14 cellular contexts compared by ENCODE assay signal in genomic region chr6:167750956-167751358, GRCh38.
DNase-seq lines count a peak whose midpoint lies in the region; FAIRE-seq and TF ChIP-seq lines count a peak whose summit lies in the region.
"Had no signal": no experiment of that assay in that cellular context is flagged by ENCODE, and none has a peak within 500 bp of the region (broad histone marks: within the 10 kb centered on the region; RNA-seq: fewer than 3 reads in every experiment).

No MANE protein-coding gene starts in this region.

- H3K27ac ChIP-seq in mammary epithelial cell (ENCODE audit: insufficient read depth, low read depth, low read length) (no peak overlapping the region), kidney (ENCODE audit: low read depth in 2 of 2, low read length in 2 of 2) (peak overlapping the region; percentile 77 to 91), small intestine (ENCODE audit: low read depth in 1 of 2, low read length in 1 of 2) (no peak overlapping the region)
- H3K27ac ChIP-seq: neural progenitor cell had no signal

- intact Hi-C loops in mammary epithelial cell (cut with micrococcal nuclease) (no loop called here), kidney (cut with DNase I) (no loop called here)
- intact Hi-C loops in activated naive CD4-positive, alpha-beta T cell treated with anti-CD3 and anti-CD28 coated beads for 36 hours (cut with micrococcal nuclease) = no loop called here

- BruUV-seq in mammary epithelial cell (replicated peaks; lab: Mats Ljungman, UMichigan) = no TSS peak

- no peaks in the 10 kb centered on the region for H3K36me3 Mint-ChIP-seq in activated naive CD4-positive, alpha-beta T cell treated with anti-CD3 and anti-CD28 coated beads for 36 hours (ENCODE audit: low read depth)
- H3K36me3 Mint-ChIP-seq: neural progenitor cell had no signal

- no peaks in the 10 kb centered on the region for H3K4me1 ChIP-seq in mammary epithelial cell (ENCODE audit: insufficient read depth, low read length)
- H3K4me1 ChIP-seq in kidney (ENCODE audit: control insufficient read depth in 1 of 2, insufficient read depth in 1 of 2, low read depth in 1 of 2, low read length in 2 of 2) = peaks cover 20 to 24% of the 10 kb centered on the region in 2 donors
- no peaks in the 10 kb centered on the region for H3K4me1 ChIP-seq in small intestine (ENCODE audit: control insufficient read depth in 2 of 2, insufficient read depth in 1 of 2, low read depth in 1 of 2, low read length in 1 of 2)

- H3K79me2 ChIP-seq in mammary epithelial cell (ENCODE audit: insufficient read depth, low read length) = no peaks in the 10 kb centered on the region

- no peaks in the 10 kb centered on the region for H4K20me1 ChIP-seq in mammary epithelial cell (ENCODE audit: insufficient read depth, low read length)

- CTCF ChIA-PET in mammary epithelial cell (lab: Charles Lee; ENCODE audit: low non-redundant PET) = no interaction called here
- CTCF ChIA-PET in activated naive CD4-positive, alpha-beta T cell treated with anti-CD3 and anti-CD28 coated beads for 36 hours (lab: Charles Lee) = no interaction called here

- H3K4me1 Mint-ChIP-seq in activated naive CD4-positive, alpha-beta T cell treated with anti-CD3 and anti-CD28 coated beads for 36 hours (ENCODE audit: low read depth) = no peaks in the 10 kb centered on the region

- TF ChIP-seq CTCF in mammary epithelial cell (conservative IDR thresholded peaks at IDR 0.05 in 1 of 2, IDR thresholded peaks at IDR 0.05 in 1 of 2; ENCODE audit: extremely low read depth in 1 of 2, insufficient read depth in 1 of 2, low read depth in 1 of 2, low read length in 2 of 2) (no peak), kidney (IDR thresholded peaks at IDR 0.05; ENCODE audit: borderline replicate concordance, extremely low read depth, insufficient read depth) (no peak)

- 26% methylated on average over 4 of the region's 4 CpGs for WGBS in mammary epithelial cell (ENCODE audit: low coverage, missing lambda C conversion rate)
- WGBS in small intestine, 3 donors = 46 to 61% (median 60%) methylated on average over 4 of the region's 4 CpGs

- in situ Hi-C loops in mammary epithelial cell (cut with MboI; ENCODE audit: low sequenced_read_pairs in 2 of 2) = no loop called here

- no peak for FAIRE-seq in kidney (lab: Jason Lieb, UNC)
- no peak for FAIRE-seq in small intestine (lab: Jason Lieb, UNC)

- H3K36me3 ChIP-seq in mammary epithelial cell (ENCODE audit: insufficient read depth, low read length) (no peaks in the 10 kb centered on the region), kidney (ENCODE audit: control insufficient read depth in 1 of 2, insufficient read depth in 2 of 2, low read length in 2 of 2) (no peaks in the 10 kb centered on the region), small intestine (ENCODE audit: control insufficient read depth in 2 of 2, insufficient read depth in 2 of 2, low read length in 2 of 2) (no peaks in the 10 kb centered on the region)
- H3K36me3 ChIP-seq: neural progenitor cell, uterus had no signal

- H3K4me2 ChIP-seq in mammary epithelial cell (ENCODE audit: insufficient read depth, low read depth, low read length) = no peak overlapping the region
- H3K4me2 ChIP-seq: neural progenitor cell had no signal

- no peak overlapping the region for H2AFZ ChIP-seq in mammary epithelial cell (ENCODE audit: low read depth, low read length)
- H2AFZ ChIP-seq: neural progenitor cell had no signal

- H3K27me3 ChIP-seq in mammary epithelial cell (ENCODE audit: insufficient read depth, low read length) = no peaks in the 10 kb centered on the region
- no peaks in the 10 kb centered on the region for H3K27me3 ChIP-seq in small intestine (ENCODE audit: control insufficient read depth in 2 of 2, insufficient read depth in 2 of 2, low read length in 2 of 2)
- H3K27me3 ChIP-seq: neural progenitor cell, uterus had no signal

- H3K9ac ChIP-seq in mammary epithelial cell (ENCODE audit: insufficient read depth, low read length) (no peak overlapping the region), kidney (ENCODE audit: low read length in 2 of 2) (peak overlapping the region in 1 of 2 donors; percentile 53)
- H3K9ac ChIP-seq: neural progenitor cell had no signal

- dilution Hi-C loops in mammary epithelial cell (cut with HindIII; ENCODE audit: low sequenced_read_pairs) = no loop called here

- H3K4me3 ChIP-seq in mammary epithelial cell (replicated peaks in 1 of 3; ENCODE audit: insufficient read depth in 1 of 3, low read depth in 2 of 3, low read length in 3 of 3) (no peak overlapping the region), kidney (ENCODE audit: low read length in 2 of 2) (no peak overlapping the region), small intestine (ENCODE audit: low read depth in 1 of 2, low read length in 2 of 2) (no peak overlapping the region)
- H3K4me3 ChIP-seq: neural progenitor cell, uterus had no signal

- peaks cover 4% of the 10 kb centered on the region for H3K27me3 Mint-ChIP-seq in activated naive CD4-positive, alpha-beta T cell treated with anti-CD3 and anti-CD28 coated beads for 36 hours (ENCODE audit: low read depth)

- no peak overlapping the region for H3K4me3 Mint-ChIP-seq in activated naive CD4-positive, alpha-beta T cell treated with anti-CD3 and anti-CD28 coated beads for 36 hours
- H3K4me3 Mint-ChIP-seq: dendritic cell treated with granulocyte-macrophage colony-stimulating factor and Interleukin-4, amounts not matched to agents 40 ng/mL and 50 ng/mL, for 4 days; neural progenitor cell had no signal

- H3K27ac Mint-ChIP-seq in activated naive CD4-positive, alpha-beta T cell treated with anti-CD3 and anti-CD28 coated beads for 36 hours = no peak overlapping the region
- H3K27ac Mint-ChIP-seq: dendritic cell treated with granulocyte-macrophage colony-stimulating factor and Interleukin-4, amounts not matched to agents 40 ng/mL and 50 ng/mL, for 4 days had no signal

- H3K9me3 ChIP-seq in mammary epithelial cell (replicated peaks; ENCODE audit: insufficient read depth, low read length) (peaks cover 8% of the 10 kb centered on the region), kidney (ENCODE audit: control insufficient read depth in 1 of 2, low read length in 2 of 2) (no peaks in the 10 kb centered on the region), small intestine (ENCODE audit: control insufficient read depth, low read depth) (no peaks in the 10 kb centered on the region)
- H3K9me3 ChIP-seq: uterus had no signal

- peak; percentile 51 for DNase-seq in HPDE6-E6E7 (ENCODE audit: extremely low spot score)
- peak; percentile 13 for DNase-seq in mammary epithelial cell
- peak; percentile 94 for DNase-seq in kidney
- DNase-seq in small intestine = peak; percentile 64
- no peak for DNase-seq in NCI-H1436 (lab: John Stamatoyannopoulos, UW)
- DNase-seq in NCI-H1694 (lab: John Stamatoyannopoulos, UW) = no peak
- no peak for DNase-seq in NCI-H1105 treated with DMSO at 0.1 percent for 48 hours (lab: John Stamatoyannopoulos, UW)
- no peak for DNase-seq in activated naive CD4-positive, alpha-beta T cell treated with anti-CD3 and anti-CD28 coated beads for 36 hours
- DNase-seq: activated naive CD4-positive, alpha-beta T cell; DND-41; OCI-M1 had no signal

- no peaks in the 10 kb centered on the region for H3K9me3 Mint-ChIP-seq in activated naive CD4-positive, alpha-beta T cell treated with anti-CD3 and anti-CD28 coated beads for 36 hours
- H3K9me3 Mint-ChIP-seq: dendritic cell treated with granulocyte-macrophage colony-stimulating factor and Interleukin-4, amounts not matched to agents 40 ng/mL and 50 ng/mL, for 4 days had no signal

Comparison
In these comparisons a context has a peak if more than half of its experiments do, and no peak if none do; other contexts are left out.
1. DNase-seq: peak in HPDE6-E6E7 (single experiment), mammary epithelial cell (single experiment), kidney (single experiment) and small intestine (single experiment); none in NCI-H1436 (single experiment), NCI-H1694 (single experiment), NCI-H1105 treated with DMSO at 0.1 percent for 48 hours (single experiment) and activated naive CD4-positive, alpha-beta T cell treated with anti-CD3 and anti-CD28 coated beads for 36 hours (single experiment).
2. H3K27ac ChIP-seq: peak in kidney (2 of 2); none in mammary epithelial cell (single experiment) and small intestine (0 of 2).